21 cellular contexts compared by ENCODE assay signal in the genomic region with DNA sequence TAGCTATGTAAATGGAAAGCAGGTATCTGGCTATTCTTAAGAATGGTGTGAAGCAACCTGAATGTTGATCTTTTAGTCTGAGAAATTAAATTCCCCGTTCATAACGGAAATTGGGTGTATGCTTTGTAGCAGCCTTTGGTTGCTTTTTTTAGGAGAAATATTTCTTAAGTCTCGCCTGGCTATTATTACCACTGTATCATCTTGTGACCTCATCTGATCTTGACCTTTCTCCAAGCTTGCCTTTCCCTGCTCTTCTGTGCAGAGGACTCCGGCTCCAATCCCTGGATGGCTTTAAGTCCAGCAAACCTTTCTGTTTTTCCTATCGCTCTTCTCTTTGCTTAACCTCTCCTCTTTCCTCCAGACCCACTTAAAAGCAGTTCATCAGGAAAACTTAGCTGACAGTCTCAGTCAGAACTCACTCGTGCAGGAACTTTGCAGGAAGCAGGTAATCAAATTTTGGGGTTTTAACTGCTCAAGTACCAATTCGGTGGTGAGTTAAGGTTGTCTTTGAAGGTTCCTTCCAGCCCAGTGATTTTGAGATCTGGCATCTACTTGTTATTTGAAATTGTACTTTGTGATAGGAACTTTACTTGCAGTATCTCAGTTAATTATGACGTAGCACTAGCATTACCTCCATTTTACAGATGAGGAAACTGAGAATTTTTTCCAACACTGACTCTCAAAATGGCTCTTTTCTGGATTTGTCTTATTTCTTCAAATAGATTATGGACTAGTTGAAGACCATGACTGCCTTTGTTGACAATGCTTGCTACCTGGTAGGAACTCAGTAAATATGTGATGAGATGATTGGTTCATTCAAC. TPM values are rescaled to one million over a fixed set of nuclear protein-coding genes. Genes with fewer than 3 reads are reported as not detected.
DNase-seq lines count a peak whose midpoint lies in the region; ATAC-seq and TF ChIP-seq lines count a peak whose summit lies in the region.
"Had no signal": no experiment of that assay in that cellular context is flagged by ENCODE, and none has a peak within 500 bp of the region (broad histone marks: within the 10 kb centered on the region; RNA-seq: fewer than 3 reads in every experiment).

No MANE protein-coding gene starts in this region.

- H3K27me3 ChIP-seq in IMR-90 (ENCODE audit: control insufficient read depth, insufficient read depth, low read length): no peaks in the 10 kb centered on the region
- no peaks in the 10 kb centered on the region for H3K27me3 ChIP-seq in gastroesophageal sphincter
- H3K27me3 ChIP-seq in psoas muscle (ENCODE audit: insufficient read depth in 3 of 3, low read length in 2 of 3): no peaks in the 10 kb centered on the region
- H3K27me3 ChIP-seq: vagina had no signal

- no peak overlapping the region for H2AK9ac ChIP-seq in IMR-90 (replicated peaks; ENCODE audit: low read depth, low read length, poor library complexity)

- no peak for TF ChIP-seq POLR2A in IMR-90 (IDR thresholded peaks at IDR 0.05; ENCODE audit: low read depth, low read length)
- no peak for TF ChIP-seq POLR2A in gastroesophageal sphincter (IDR thresholded peaks at IDR 0.05)

- H3K4ac ChIP-seq in IMR-90 (ENCODE audit: low read depth, low read length): peak overlapping the region; percentile 21; the same call in 1 of the 2 replicates

- no peak overlapping the region; the same call in 1 of the 2 replicates for H4K91ac ChIP-seq in IMR-90 (ENCODE audit: insufficient read depth, low read depth, low read length)

- POLR2A ChIA-PET in IMR-90 (lab: Charles Lee; ENCODE audit: unreplicated experiment): no interaction called here

- H4K5ac ChIP-seq in IMR-90 (ENCODE audit: low read depth, low read length): no peak overlapping the region

- H3K23ac ChIP-seq in IMR-90 (ENCODE audit: low read depth, low read length): peak overlapping the region; percentile 8; the same call in 1 of the 2 replicates

- no TSS peak for BruUV-seq in IMR-90 (replicated peaks; lab: Mats Ljungman, UMichigan)

- DNase-seq in AG08395 (ENCODE audit: low spot score) (peak; percentile 44), IMR-90 (no peak), psoas muscle (no peak), DMS153 (lab: John Stamatoyannopoulos, UW) (no peak), left colon (no peak)
- DNase-seq: activated CD4-positive, alpha-beta T cell treated with anti-CD3 and anti-CD28 coated beads for 1 hour; activated effector memory CD4-positive, alpha-beta T cell treated with Interleukin-2 at 50 U/mL for 16 hours; amygdala; GOT3; immature natural killer cell; mammary epithelial cell; MV-4-11; NCI-H2081 treated with DMSO at 0.1 percent for 48 hours; NCI-H524; OCI-M1; stimulated activated naive CD8-positive, alpha-beta T cell treated with anti-CD3 and anti-CD28 coated beads, Interleukin-15, Interleukin-2, amounts not matched to agents 100 U/mL and 50 U/mL, for 24 hours had no signal

- H3K4me3 ChIP-seq in IMR-90 (ENCODE audit: insufficient read depth, low read depth, low read length): no peak overlapping the region
- no peak overlapping the region for H3K4me3 ChIP-seq in gastroesophageal sphincter
- no peak overlapping the region for H3K4me3 ChIP-seq in psoas muscle
- H3K4me3 ChIP-seq: vagina had no signal

- peaks cover 16% of the 10 kb centered on the region for H3K4me1 ChIP-seq in IMR-90 (ENCODE audit: control insufficient read depth, insufficient read depth, low read length)
- peaks cover 9 to 47% (median 10%) of the 10 kb centered on the region in 3 donors for H3K4me1 ChIP-seq in gastroesophageal sphincter
- H3K4me1 ChIP-seq in psoas muscle: peaks cover 59% of the 10 kb centered on the region

- H3K9ac ChIP-seq in IMR-90 (ENCODE audit: low read depth, low read length): no peak overlapping the region

- no peak overlapping the region for H2AFZ ChIP-seq in IMR-90 (replicated peaks; ENCODE audit: low read length, poor library complexity)

- in situ Hi-C loops in IMR-90 (cut with MboI; ENCODE audit: low sequenced_read_pairs): no loop called here

- no peak overlapping the region for H2BK120ac ChIP-seq in IMR-90 (ENCODE audit: low read depth, low read length)

- no peak overlapping the region for H3K18ac ChIP-seq in IMR-90 (ENCODE audit: low read depth, low read length)

- H3K27ac ChIP-seq in IMR-90 (ENCODE audit: insufficient read depth, low read length) (no peak overlapping the region), gastroesophageal sphincter (peak overlapping the region in 2 of 4 donors; percentile 45 to 52), psoas muscle (peak overlapping the region; percentile 11)
- H3K27ac ChIP-seq: vagina had no signal

- H3K9me1 ChIP-seq in IMR-90 (ENCODE audit: insufficient read depth, low read length): peaks cover 29% of the 10 kb centered on the region

- no peak overlapping the region for H2AK5ac ChIP-seq in IMR-90 (ENCODE audit: low read depth, low read length)

- no peak overlapping the region for H3K4me2 ChIP-seq in IMR-90 (ENCODE audit: low read depth, low read length)

- 96% methylated on average over 4 of the region's 8 CpGs; no CpG with 5 or more reads in 1 of the 2 experiments for WGBS in IMR-90 (ENCODE audit: extremely low coverage in 2 of 2, insufficient read length in 1 of 2), 2 experiments
- WGBS in gastroesophageal sphincter (ENCODE audit: low coverage in 1 of 2), 2 donors: 58 to 61% methylated on average over 8 of the region's 8 CpGs
- 25 to 39% (median 26%) methylated on average over 8 of the region's 8 CpGs for WGBS in psoas muscle, 3 donors

- H3K56ac ChIP-seq in IMR-90 (ENCODE audit: extremely low read depth, insufficient read depth, low read length): no peak overlapping the region

- no peak overlapping the region for H4K8ac ChIP-seq in IMR-90 (ENCODE audit: low read depth in 2 of 2, low read length in 2 of 2)

- H3K36me3 ChIP-seq in IMR-90 (ENCODE audit: control insufficient read depth, insufficient read depth, low read length): peaks cover 2% of the 10 kb centered on the region; the same call in 1 of the 2 replicates
- H3K36me3 ChIP-seq in gastroesophageal sphincter: peaks cover 0 to 3% of the 10 kb centered on the region in 2 donors
- H3K36me3 ChIP-seq in psoas muscle (ENCODE audit: insufficient read depth in 1 of 2, low read depth in 1 of 2): no peaks in the 10 kb centered on the region

- TF ChIP-seq CTCF in IMR-90 (conservative IDR thresholded peaks at IDR 0.05; ENCODE audit: low read depth, low read length) (no peak), gastroesophageal sphincter (IDR thresholded peaks at IDR 0.05) (no peak), psoas muscle (IDR thresholded peaks at IDR 0.05) (no peak)

- no peak for ATAC-seq in IMR-90 (ENCODE audit: low read depth)
- peak; percentile 74 for ATAC-seq in gastroesophageal sphincter
- peak; percentile 52 to 92 (median 73) for ATAC-seq in psoas muscle
- ATAC-seq in GM21717 (IDR thresholded peaks at IDR 0.05; ENCODE audit: unreplicated experiment): no peak
- ATAC-seq in left colon: no peak
- no peak for ATAC-seq in GM18520 (IDR thresholded peaks at IDR 0.05; ENCODE audit: unreplicated experiment)
- ATAC-seq: natural killer cell treated with Interleukin-12 subunit alpha and Interleukin-12 subunit beta and Interleukin-15 and Interleukin-18, amount 100 ng/mL, for 72 hours; stimulated activated naive CD8-positive, alpha-beta T cell treated with anti-CD3 and anti-CD28 coated beads, Interleukin-15, Interleukin-2, amounts not matched to agents 100 U/mL and 50 U/mL, for 24 hours had no signal

- no peak for TF ChIP-seq RAD21 in IMR-90 (IDR thresholded peaks at IDR 0.05; ENCODE audit: low read length)

- intact Hi-C loops in IMR-90 (cut with micrococcal nuclease) (no loop called here), psoas muscle (cut with DNase I) (no loop called here), left colon (cut with DNase I, micrococcal nuclease) (no loop called here)

- TF ChIP-seq EP300 in gastroesophageal sphincter (IDR thresholded peaks at IDR 0.05): no peak

- CTCF ChIA-PET in IMR-90 (lab: Yijun Ruan, JAX): no interaction called here

- 0 out of 2 replicates have a peak overlapping the region, but pooled peaks have one; percentile 33 for H3K14ac ChIP-seq in IMR-90 (replicated peaks; ENCODE audit: low read depth, low read length)

- H3K9me3 ChIP-seq in IMR-90 (ENCODE audit: control insufficient read depth, insufficient read depth, low read length) (no peaks in the 10 kb centered on the region), gastroesophageal sphincter (no peaks in the 10 kb centered on the region), psoas muscle (no peaks in the 10 kb centered on the region)
- H3K9me3 ChIP-seq: vagina had no signal

- dilution Hi-C loops in IMR-90 (cut with HindIII; ENCODE audit: low sequenced_read_pairs, unreplicated experiment): no loop called here

- H2BK5ac ChIP-seq in IMR-90 (ENCODE audit: low read depth, low read length, poor library complexity, severe bottlenecking): no peak overlapping the region

- peaks cover 43 to 86% of the 10 kb centered on the region in 2 experiments for H3K79me1 ChIP-seq in IMR-90 (ENCODE audit: low read depth in 1 of 2, low read length in 2 of 2)

- H4K20me1 ChIP-seq in IMR-90 (ENCODE audit: insufficient read depth, low read length): peaks cover 53% of the 10 kb centered on the region; the same call in 1 of the 2 replicates

- H2BK15ac ChIP-seq in IMR-90 (ENCODE audit: low read depth, low read length): no peak overlapping the region

- H2BK20ac ChIP-seq in IMR-90 (ENCODE audit: low read depth, low read length): no peak overlapping the region

TF ChIP-seq in IMR-90, 13 proteins besides CTCF, POLR2A, EP300 and RAD21 (continues in another document):
- TF ChIP-seq RFX5 (IDR thresholded peaks at IDR 0.05; ENCODE audit: low read depth, low read length): no peak
- no peak for TF ChIP-seq CEBPB (IDR thresholded peaks at IDR 0.05; ENCODE audit: low read depth, low read length)
- TF ChIP-seq BHLHE40 (IDR thresholded peaks at IDR 0.05; ENCODE audit: low read depth, low read length): no peak
- no peak for TF ChIP-seq RCOR1 (IDR thresholded peaks at IDR 0.05; ENCODE audit: insufficient replicate concordance, low read length)
- no peak for TF ChIP-seq MAZ (IDR thresholded peaks at IDR 0.05; ENCODE audit: borderline replicate concordance, low read depth, low read length)
- no peak for TF ChIP-seq SMC3 (IDR thresholded peaks at IDR 0.05; ENCODE audit: low read depth, low read length)
- TF ChIP-seq CHD1 (IDR thresholded peaks at IDR 0.05; ENCODE audit: low read depth, low read length): no peak
- no peak for TF ChIP-seq MXI1 (IDR thresholded peaks at IDR 0.05; ENCODE audit: borderline replicate concordance, low read depth, low read length)
- TF ChIP-seq NFE2L2 (IDR thresholded peaks at IDR 0.05; ENCODE audit: low read depth, low read length): no peak
- TF ChIP-seq FOS (IDR thresholded peaks at IDR 0.05; ENCODE audit: low read depth, low read length): no peak

RNA-seq across cellular contexts. Expression of a gene that starts 14.1 kb away (rescaled TPM):
- total RNA-seq in IMR-90 (2012; rRNA removed): 72.2 and 78.6 TPM in 2 replicates
- polyA plus RNA-seq in IMR-90 (2012; rRNA removed): 27.5 and 30.4 TPM in 2 replicates
- polyA plus RNA-seq in IMR-90 (2012; cell fraction: cytosol; rRNA removed): 6.9 and 9.1 TPM in 2 replicates
- 14.5 and 64.6 TPM in 2 replicates for polyA plus RNA-seq in IMR-90 (2012; cell fraction: nucleus; rRNA removed; ENCODE audit: low replicate concordance)
- 10 to 100 TPM; 70.7 to 78.7 (median 72.5) TPM for total RNA-seq in gastroesophageal sphincter
- total RNA-seq in psoas muscle: 10 to 100 TPM; 28.3 to 63.1 (median 29.6) TPM
- 10 to 100 TPM in 1 of 3 donors, 1 to 10 TPM in 2; 5.9 to 11.2 (median 6.3) TPM for polyA plus RNA-seq in psoas muscle
- 10 to 100 TPM; 40.9 to 43.1 TPM for total RNA-seq in left colon

Comparison
In these comparisons a context has a peak if more than half of its experiments do, and no peak if none do; other contexts are left out.
1. ATAC-seq: peak in gastroesophageal sphincter (single experiment) and psoas muscle (4 of 4); none in IMR-90 (single experiment), GM21717 (single experiment), left colon (single experiment) and GM18520 (single experiment).